8 cellular contexts compared by ENCODE assay signal in genomic region chr20:64161595-64162238, GRCh38. TPM values are rescaled to one million over a fixed set of nuclear protein-coding genes. Genes with fewer than 3 reads are reported as not detected.
DNase-seq lines count a peak whose midpoint lies in the region; ATAC-seq and TF ChIP-seq lines count a peak whose summit lies in the region.

No MANE protein-coding gene starts in this region.

- POLR2A ChIA-PET in Caco-2 (lab: Charles Lee), result no interaction called here

- H3K9me3 Mint-ChIP-seq in Caco-2 (ENCODE audit: unreplicated experiment), result no peaks in the 10 kb centered on the region
- no peaks in the 10 kb centered on the region for H3K9me3 Mint-ChIP-seq in activated naive CD4-positive, alpha-beta T cell treated with anti-CD3 and anti-CD28 coated beads for 36 hours

- no TSS peak for BruUV-seq in Caco-2 (replicated peaks; lab: Mats Ljungman, UMichigan)

- no peaks in the 10 kb centered on the region for H3K36me3 Mint-ChIP-seq in Caco-2 (ENCODE audit: insufficient read depth, unreplicated experiment)
- no peaks in the 10 kb centered on the region for H3K36me3 Mint-ChIP-seq in activated naive CD4-positive, alpha-beta T cell treated with anti-CD3 and anti-CD28 coated beads for 36 hours (ENCODE audit: low read depth)

- no peak overlapping the region for H3K27ac Mint-ChIP-seq in Caco-2 (ENCODE audit: unreplicated experiment)
- no peak overlapping the region for H3K27ac Mint-ChIP-seq in activated naive CD4-positive, alpha-beta T cell treated with anti-CD3 and anti-CD28 coated beads for 36 hours

- intact Hi-C loops in Caco-2 (cut with micrococcal nuclease; ENCODE audit: unreplicated experiment), result no loop called here
- intact Hi-C loops in activated naive CD4-positive, alpha-beta T cell treated with anti-CD3 and anti-CD28 coated beads for 36 hours (cut with micrococcal nuclease), result no loop called here

- no peak for TF ChIP-seq CTCF in Caco-2 (IDR thresholded peaks at IDR 0.05; ENCODE audit: insufficient read depth in 1 of 2, low read depth in 1 of 2, low read length in 1 of 2, severe bottlenecking in 1 of 2, unreplicated experiment in 1 of 2)

- H3K36me3 ChIP-seq in Caco-2 (ENCODE audit: control insufficient read depth, insufficient read depth, low read length), result no peaks in the 10 kb centered on the region
- H3K36me3 ChIP-seq in iPS-20b (ENCODE audit: insufficient read depth, low read depth, low read length), result no peaks in the 10 kb centered on the region

- H3K4me3 ChIP-seq in Caco-2 (ENCODE audit: low read depth, low read length) (no peak overlapping the region), iPS-20b (ENCODE audit: low read length) (peak overlapping the region; percentile 59)

- no peak overlapping the region for H3K27ac ChIP-seq in iPS-20b (ENCODE audit: low read length)

- H3K9ac ChIP-seq in iPS-20b (ENCODE audit: low read depth, low read length), result no peak overlapping the region

- no peak for ATAC-seq in HG02840 (IDR thresholded peaks at IDR 0.05; ENCODE audit: low FRiP score, unreplicated experiment)

- H3K4me1 Mint-ChIP-seq in Caco-2 (ENCODE audit: low read depth, unreplicated experiment), result no peaks in the 10 kb centered on the region
- H3K4me1 Mint-ChIP-seq in activated naive CD4-positive, alpha-beta T cell treated with anti-CD3 and anti-CD28 coated beads for 36 hours (ENCODE audit: low read depth), result no peaks in the 10 kb centered on the region

- H3K4me1 ChIP-seq in Caco-2, result no peaks in the 10 kb centered on the region
- peaks cover 25% of the 10 kb centered on the region; the same call in 1 of the 2 replicates for H3K4me1 ChIP-seq in iPS-20b (ENCODE audit: insufficient read depth, low read length)

- no peaks in the 10 kb centered on the region for H3K9me3 ChIP-seq in Caco-2
- H3K9me3 ChIP-seq in iPS-20b (ENCODE audit: insufficient read depth, low read depth, low read length), result no peaks in the 10 kb centered on the region

- H3K4me3 Mint-ChIP-seq in Caco-2 (ENCODE audit: unreplicated experiment), result no peak overlapping the region
- H3K4me3 Mint-ChIP-seq in activated naive CD4-positive, alpha-beta T cell treated with anti-CD3 and anti-CD28 coated beads for 36 hours, result no peak overlapping the region

- CTCF ChIA-PET in Caco-2 (lab: Charles Lee), result interaction anchor here (1.2 kb wide), 1 partner anchor 22 kb away, joined by 3 read pairs; no protein-coding TSS in a partner anchor
- CTCF ChIA-PET in activated naive CD4-positive, alpha-beta T cell treated with anti-CD3 and anti-CD28 coated beads for 36 hours (lab: Charles Lee), result no interaction called here

- H3K27me3 ChIP-seq in Caco-2 (replicated peaks; ENCODE audit: control insufficient read depth, insufficient read depth, low read length) (peaks cover 7% of the 10 kb centered on the region), iPS-20b (ENCODE audit: insufficient read depth, low read length) (peaks cover 59% of the 10 kb centered on the region)

- peaks cover 42% of the 10 kb centered on the region for H3K27me3 Mint-ChIP-seq in Caco-2 (ENCODE audit: insufficient read depth, unreplicated experiment)
- peaks cover 49% of the 10 kb centered on the region for H3K27me3 Mint-ChIP-seq in activated naive CD4-positive, alpha-beta T cell treated with anti-CD3 and anti-CD28 coated beads for 36 hours (ENCODE audit: low read depth)

- DNase-seq in Caco-2 (peak; percentile 75 to 85), Kasumi-1 (lab: John Stamatoyannopoulos, UW) (peak; percentile 37 to 39), NCI-H446 treated with DMSO at 0.1 percent for 48 hours (lab: John Stamatoyannopoulos, UW) (no peak), NAMALWA (ENCODE audit: low spot score) (no peak)
- DNase-seq in activated naive CD4-positive, alpha-beta T cell treated with anti-CD3 and anti-CD28 coated beads for 36 hours, result peak; percentile 50
- DNase-seq in stimulated activated naive CD4-positive, alpha-beta T cell treated with Interleukin-2 at 50 U/mL for 16 hours (lab: John Stamatoyannopoulos, UW), result peak; percentile 4

RNA-seq across cellular contexts. Expression of gene MYT1, which starts 2.5 kb away (rescaled TPM):
- 0.25 and 0.65 TPM in 2 replicates for total RNA-seq in Caco-2 (2022)
- under 1 TPM; 0.05 TPM for total RNA-seq in activated naive CD4-positive, alpha-beta T cell treated with anti-CD3 and anti-CD28 coated beads for 36 hours

RNA-seq across cellular contexts. Expression of gene NPBWR2, which starts 54.4 kb away (rescaled TPM):
- total RNA-seq in Caco-2 (2022), result not detected in 2 replicates
- total RNA-seq in activated naive CD4-positive, alpha-beta T cell treated with anti-CD3 and anti-CD28 coated beads for 36 hours, result not detected

Comparison
In these comparisons a context has a peak if more than half of its experiments do, and no peak if none do; other contexts are left out.
1. DNase-seq: peak in Caco-2 (2 of 2), Kasumi-1 (2 of 2), activated naive CD4-positive, alpha-beta T cell treated with anti-CD3 and anti-CD28 coated beads for 36 hours (single experiment) and stimulated activated naive CD4-positive, alpha-beta T cell treated with Interleukin-2 at 50 U/mL for 16 hours (single experiment); none in NCI-H446 treated with DMSO at 0.1 percent for 48 hours (single experiment) and NAMALWA (single experiment).